In genomic region chr5:140220698-140221064, GRCh38 we compare ENCODE assay signal across 12 cellular contexts. TPM values are rescaled to one million over a fixed set of nuclear protein-coding genes. Genes with fewer than 3 reads are reported as not detected.
A peak's percentile ranks its signal among the peaks of the same experiment; 100 is the strongest.
DNase-seq lines count a peak whose midpoint lies in the region; ATAC-seq and TF ChIP-seq lines count a peak whose summit lies in the region.
"Had no signal": no experiment of that assay in that cellular context is flagged by ENCODE, and none has a peak within 500 bp of the region (broad histone marks: within the 10 kb centered on the region; RNA-seq: fewer than 3 reads in every experiment).

No MANE protein-coding gene starts in this region.

- no peak overlapping the region for H2AFZ ChIP-seq in fibroblast of lung (ENCODE audit: low read length)

- no peaks in the 10 kb centered on the region for H3K27me3 ChIP-seq in fibroblast of lung (ENCODE audit: control insufficient read depth, insufficient read depth, low read length)
- H3K27me3 ChIP-seq: testis had no signal

- TF ChIP-seq CTCF in VCaP (conservative IDR thresholded peaks at IDR 0.05), result no peak
- no peak for TF ChIP-seq CTCF in fibroblast of lung (conservative IDR thresholded peaks at IDR 0.05 in 1 of 2, IDR thresholded peaks at IDR 0.05 in 1 of 2; ENCODE audit: low read depth in 1 of 2, low read length in 2 of 2)

- DNase-seq in fibroblast of lung (ENCODE audit: low read depth in 2 of 2) (no peak), retina (peak; percentile 23), NCI-H524 treated with DMSO at 0.1 percent for 48 hours (lab: John Stamatoyannopoulos, UW) (no peak), kidney tubule cell (ENCODE audit: low spot score) (no peak), anterior cingulate cortex (lab: John Stamatoyannopoulos, UW) (no peak)
- DNase-seq: midbrain, NCI-H1694, NCI-H510A, testis had no signal

- H4K20me1 ChIP-seq in fibroblast of lung (ENCODE audit: control insufficient read depth, extremely low read depth, insufficient read depth, low read length), result no peaks in the 10 kb centered on the region

- no peaks in the 10 kb centered on the region for H3K9me3 ChIP-seq in fibroblast of lung (ENCODE audit: control insufficient read depth, insufficient read depth, low read depth, low read length)
- H3K9me3 ChIP-seq: testis had no signal

- H3K79me2 ChIP-seq in fibroblast of lung (ENCODE audit: control insufficient read depth, insufficient read depth, low read length), result no peaks in the 10 kb centered on the region

- no peak overlapping the region for H3K4me3 ChIP-seq in fibroblast of lung (replicated peaks in 1 of 4; ENCODE audit: control extremely low read depth in 1 of 4, insufficient read depth in 1 of 4, low read depth in 3 of 4, low read length in 4 of 4)
- H3K4me3 ChIP-seq: testis had no signal

- no peaks in the 10 kb centered on the region for H3K36me3 ChIP-seq in fibroblast of lung (ENCODE audit: control insufficient read depth, insufficient read depth, low read length)

- no peak overlapping the region for H3K9ac ChIP-seq in fibroblast of lung (ENCODE audit: insufficient read depth, low read length)

- H3K27ac ChIP-seq in VCaP (peak overlapping the region; percentile 98), fibroblast of lung (ENCODE audit: insufficient read depth, low read length) (peak overlapping the region; percentile 76)
- H3K27ac ChIP-seq: testis had no signal

- peak overlapping the region; percentile 15 for H3K4me2 ChIP-seq in fibroblast of lung (ENCODE audit: extremely low read depth, insufficient read depth, low read length)

- peak; percentile 2 for ATAC-seq in GM21528 (IDR thresholded peaks at IDR 0.05; ENCODE audit: low FRiP score, unreplicated experiment)
- ATAC-seq: Panc1 had no signal

- H3K4me1 ChIP-seq in fibroblast of lung (ENCODE audit: control insufficient read depth, extremely low read depth, insufficient read depth, low read length), result peaks cover 29% of the 10 kb centered on the region
- H3K4me1 ChIP-seq: testis had no signal

RNA-seq across cellular contexts. Expression of gene CYSTM1, which starts 45.7 kb away (rescaled TPM):
- 18.7 and 24.3 TPM in 2 replicates for total RNA-seq in fibroblast of lung
- polyA plus RNA-seq in fibroblast of lung, result 35.8 and 38.4 TPM in 2 replicates
- polyA plus RNA-seq in fibroblast of lung (2012), result 49.1 and 51.7 TPM in 2 replicates
- 48.8 and 70.1 TPM in 2 replicates for polyA minus RNA-seq in fibroblast of lung (ENCODE audit: low replicate concordance)
